35 cellular contexts compared by ENCODE assay signal in the genomic region with DNA sequence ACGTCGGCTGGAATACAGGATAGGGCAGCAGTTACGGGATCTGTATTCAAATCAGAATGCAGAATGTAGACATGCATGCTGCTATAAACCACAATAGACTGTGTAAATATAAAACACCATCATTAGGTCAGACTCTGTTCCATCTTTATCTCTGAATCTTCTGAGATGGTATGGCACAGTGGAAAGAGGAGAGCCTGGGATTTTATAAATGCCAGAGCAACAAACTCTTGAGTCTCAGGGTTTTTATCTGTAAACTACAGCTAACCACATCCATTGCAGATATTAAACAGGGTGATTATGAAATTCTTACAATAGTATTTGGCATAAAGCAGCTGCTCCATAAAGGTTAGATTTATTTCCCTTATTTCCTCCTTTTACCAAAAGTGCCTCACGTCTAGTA.
"Had no signal": no experiment of that assay in that cellular context is flagged by ENCODE, and none has a peak within 500 bp of the region (broad histone marks: within the 10 kb centered on the region; RNA-seq: fewer than 3 reads in every experiment).

No MANE protein-coding gene starts in this region.

- H3K27ac Mint-ChIP-seq: activated B cell treated with CpG ODN at 0.5 μM for 24 hours; activated CD4-positive, alpha-beta memory T cell treated with anti-CD3 and anti-CD28 coated beads for 36 hours; activated naive CD4-positive, alpha-beta T cell treated with anti-CD3 and anti-CD28 coated beads, Interleukin-2, amount 10 ng/mL, durations not matched to agents 7 days and 5 days; activated naive CD8-positive, alpha-beta T cell; activated naive CD8-positive, alpha-beta T cell treated with anti-CD3 and anti-CD28 coated beads, Interleukin-2, amount 50 U/mL, for 24 hours; activated T-helper 1 cell treated with anti-CD3 and anti-CD28 coated beads, Interleukin-12 subunit alpha, Interleukin-12 subunit beta, Interleukin-2, Interleukin-4 antibody, amounts not matched to agents 30 ng/mL and 10 ng/mL and 1 ng/mL, durations not matched to agents 14 hours and 24 hours and 36 hours had no signal

- H3K4me3 Mint-ChIP-seq: activated B cell treated with CpG ODN at 0.5 μM for 24 hours; activated CD4-positive, alpha-beta memory T cell treated with anti-CD3 and anti-CD28 coated beads for 36 hours; activated naive CD4-positive, alpha-beta T cell treated with anti-CD3 and anti-CD28 coated beads, Interleukin-2, amount 10 ng/mL, durations not matched to agents 7 days and 5 days; activated naive CD8-positive, alpha-beta T cell; activated naive CD8-positive, alpha-beta T cell treated with anti-CD3 and anti-CD28 coated beads, Interleukin-2, amount 50 U/mL, for 24 hours; activated T-cell treated with anti-CD3 and anti-CD28 coated beads, Interleukin-2, amount 50 U/mL, for 4 hours; activated T-helper 1 cell treated with anti-CD3 and anti-CD28 coated beads, Interleukin-12 subunit alpha, Interleukin-12 subunit beta, Interleukin-2, Interleukin-4 antibody, amounts not matched to agents 30 ng/mL and 10 ng/mL and 1 ng/mL, durations not matched to agents 14 hours and 24 hours and 36 hours; central memory CD8-positive, alpha-beta T cell had no signal

- DNase-seq: activated B cell treated with CpG ODN at 0.5 μM for 24 hours; activated CD4-positive, alpha-beta memory T cell treated with anti-CD3 and anti-CD28 coated beads for 36 hours; activated CD4-positive, alpha-beta T cell treated with anti-CD3 and anti-CD28 coated beads for 4 hours; activated CD4-positive, alpha-beta T cell treated with anti-CD3 and anti-CD28 coated beads, Interleukin-2, amount 50 U/mL, for 1 hour; activated CD4-positive, CD25-positive, alpha-beta regulatory T cell treated with anti-CD3 and anti-CD28 coated beads, Interleukin-2, amount 50 U/mL, for 72 hours; activated CD8-positive, alpha-beta memory T cell treated with anti-CD3 and anti-CD28 coated beads, Interleukin-2, amount 50 U/mL, for 4 hours; activated gamma-delta T cell treated with Interleukin-2 at 50 U/mL for 16 hours; activated naive CD4-positive, alpha-beta T cell treated with anti-CD3 and anti-CD28 coated beads, Interleukin-2, amount 10 ng/mL, durations not matched to agents 7 days and 5 days; activated naive CD8-positive, alpha-beta T cell treated with anti-CD3 and anti-CD28 coated beads, Interleukin-2, amount 50 U/mL, for 24 hours; activated T-cell treated with anti-CD3 and anti-CD28 coated beads for 4 hours; activated T-cell treated with anti-CD3 and anti-CD28 coated beads, Interleukin-2, amount 50 U/mL, for 4 hours; amniotic stem cell; aorta; brain microvascular endothelial cell; MM.1S; MV-4-11; NCI-H1092; NCI-H1417; NCI-H146; NCI-H187; NCI-H2029 treated with DMSO at 0.1 percent for 48 hours; NCI-H2107; NCI-H2171; NCI-H510A; NCI-H69; NK-92 treated with Interleukin-12 subunit alpha and Interleukin-12 subunit beta, amount 100 ng/mL, for 24 hours; PC-9; SIG-M5; SW 1271; T-helper 1 cell; T-helper 2 cell; T-helper 9 cell had no signal

- H3K9me3 Mint-ChIP-seq: activated B cell treated with CpG ODN at 0.5 μM for 24 hours; activated naive CD4-positive, alpha-beta T cell treated with anti-CD3 and anti-CD28 coated beads, Interleukin-2, amount 10 ng/mL, durations not matched to agents 7 days and 5 days; central memory CD8-positive, alpha-beta T cell had no signal

- H3K27me3 Mint-ChIP-seq: activated B cell treated with CpG ODN at 0.5 μM for 24 hours; activated naive CD4-positive, alpha-beta T cell treated with anti-CD3 and anti-CD28 coated beads, Interleukin-2, amount 10 ng/mL, durations not matched to agents 7 days and 5 days; central memory CD8-positive, alpha-beta T cell had no signal
